In the genomic region with DNA sequence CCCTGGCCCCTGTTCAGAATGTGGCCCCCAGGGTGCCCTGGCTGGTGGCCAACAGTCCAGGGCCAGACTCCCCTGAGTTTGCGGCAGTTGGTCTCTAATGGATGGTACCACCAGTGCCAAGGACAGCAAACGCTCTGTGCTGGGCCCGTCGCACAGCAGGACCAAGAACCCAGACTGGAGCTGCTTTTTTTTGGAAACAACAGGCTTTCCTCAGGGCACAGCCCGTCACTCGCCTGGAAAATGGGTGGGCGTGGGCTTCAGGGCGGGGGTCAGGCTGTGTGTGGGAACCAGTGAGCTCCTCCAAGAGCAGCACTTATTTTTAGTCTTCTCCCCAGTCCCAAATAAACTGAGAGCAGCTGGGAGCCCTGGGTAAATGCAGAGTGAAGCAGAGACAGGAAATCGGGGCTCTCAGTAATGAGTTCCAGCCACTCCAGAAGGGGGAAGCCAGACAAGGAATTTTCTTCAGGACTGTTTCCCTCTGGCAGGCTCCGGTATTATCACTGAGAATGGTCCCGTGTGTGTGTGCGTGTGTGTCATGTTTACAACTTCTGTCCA, we compare ENCODE assay signal across 8 cellular contexts.
DNase-seq lines count a peak whose midpoint lies in the region; ATAC-seq and TF ChIP-seq lines count a peak whose summit lies in the region.

No MANE protein-coding gene starts in this region.

- no peaks in the 10 kb centered on the region for H3K27me3 ChIP-seq in lung (ENCODE audit: control insufficient read depth, insufficient read depth)
- H3K27me3 ChIP-seq in stomach smooth muscle (ENCODE audit: control insufficient read depth in 1 of 2, insufficient read depth in 2 of 2, low read length in 2 of 2): peaks cover 5% of the 10 kb centered on the region in 2 donors

- H3K36me3 ChIP-seq in lung (ENCODE audit: control insufficient read depth in 2 of 2, insufficient read depth in 2 of 2, low read length in 2 of 2) (no peaks in the 10 kb centered on the region), stomach smooth muscle (ENCODE audit: control insufficient read depth in 2 of 2, insufficient read depth in 2 of 2, low read length in 2 of 2) (no peaks in the 10 kb centered on the region)

- H3K9me3 ChIP-seq in lung (ENCODE audit: control insufficient read depth in 2 of 2, insufficient read depth in 1 of 2, low read length in 1 of 2): peaks cover 0 to 2% of the 10 kb centered on the region in 2 donors
- H3K9me3 ChIP-seq in stomach smooth muscle (ENCODE audit: control insufficient read depth in 2 of 2, low read length in 2 of 2): no peaks in the 10 kb centered on the region

- WGBS in lung, 2 donors: 36 to 38% methylated on average over 12 of the region's 12 CpGs

- peak overlapping the region in 1 of 2 donors; percentile 62 for H3K9ac ChIP-seq in stomach smooth muscle (ENCODE audit: low read length in 2 of 2)

- peaks cover 7 to 33% of the 10 kb centered on the region in 2 donors for H3K4me1 ChIP-seq in lung (ENCODE audit: control insufficient read depth in 2 of 2, insufficient read depth in 2 of 2, low read length in 2 of 2)
- peaks cover 32% of the 10 kb centered on the region for H3K4me1 ChIP-seq in stomach smooth muscle (ENCODE audit: control insufficient read depth, insufficient read depth, low read length)

- H3K4me3 ChIP-seq in lung: no peak overlapping the region
- H3K4me3 ChIP-seq in stomach smooth muscle (ENCODE audit: low read length in 2 of 2): peak overlapping the region; percentile 53 to 72

- TF ChIP-seq CTCF in lung (IDR thresholded peaks at IDR 0.05; ENCODE audit: control extremely low read depth, extremely low read depth) (no peak), GM10266 (IDR thresholded peaks at IDR 0.05; ENCODE audit: control insufficient read depth, insufficient read depth, low read depth, missing control alignments) (no peak)

- DNase-seq in HT-29 (ENCODE audit: low spot score) (peak; percentile 43), dedifferentiated amniotic fluid mesenchymal stem cell (ENCODE audit: extremely low spot score) (peak; percentile 44), lung (ENCODE audit: low spot score) (no peak), GM10266 (ENCODE audit: extremely low spot score) (no peak)
- DNase-seq in activated CD4-positive, CD25-positive, alpha-beta regulatory T cell (lab: John Stamatoyannopoulos, UW): no peak

- H3K27ac ChIP-seq in lung (ENCODE audit: low read depth in 1 of 2, low read length in 1 of 2): peak overlapping the region; percentile 65 to 75
- H3K27ac ChIP-seq in stomach smooth muscle (ENCODE audit: low read length): peak overlapping the region; percentile 66

- ATAC-seq in lung (ENCODE audit: insufficient read depth, low FRiP score) (no peak), HG03095 (IDR thresholded peaks at IDR 0.05; ENCODE audit: unreplicated experiment) (no peak), HG02623 (IDR thresholded peaks at IDR 0.05; ENCODE audit: unreplicated experiment) (no peak)

Comparison
In these comparisons a context has a peak if more than half of its experiments do, and no peak if none do; other contexts are left out.
1. DNase-seq: peak in HT-29 (single experiment) and dedifferentiated amniotic fluid mesenchymal stem cell (single experiment); none in lung (single experiment), GM10266 (single experiment) and activated CD4-positive, CD25-positive, alpha-beta regulatory T cell (0 of 4).